1 cellular context compared by ENCODE assay signal in the genomic region with DNA sequence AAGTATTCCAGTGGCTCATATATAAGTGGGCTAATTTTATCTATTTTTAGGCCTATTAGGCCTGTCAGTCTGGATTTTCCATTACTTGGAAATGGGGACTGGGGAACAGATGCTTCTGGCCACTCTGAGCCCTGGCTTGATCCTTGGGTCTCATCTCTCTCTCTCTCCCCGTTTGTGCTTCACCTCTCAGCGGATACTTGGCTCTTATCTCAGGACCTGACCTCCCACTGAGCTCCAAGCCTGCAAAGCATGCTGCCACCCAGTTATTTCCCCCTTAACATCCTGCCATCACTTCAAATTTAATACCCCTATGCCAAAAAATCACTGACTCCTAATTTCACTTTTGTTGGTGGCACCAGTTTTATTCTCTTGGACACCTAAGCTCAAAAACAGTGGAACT.
TF ChIP-seq lines count a peak whose summit lies in the region.

No MANE protein-coding gene starts in this region.

TF ChIP-seq in HEK293, 187 proteins besides CTCF, POLR2A, EP300 and RAD21 (continued from another document):
- TF ChIP-seq ZNF76 (tag by site-specific recombination; IDR thresholded peaks at IDR 0.05; ENCODE audit: borderline replicate concordance, low read depth), result no peak
- no peak for TF ChIP-seq MEIS1 (CRISPR knock-in tag; IDR thresholded peaks at IDR 0.05; ENCODE audit: borderline replicate concordance)
- TF ChIP-seq ZNF837 (tag by site-specific recombination; IDR thresholded peaks at IDR 0.05), result no peak
- TF ChIP-seq OSR2 (tag by site-specific recombination; IDR thresholded peaks at IDR 0.05), result no peak
- TF ChIP-seq ZSCAN18 (tag by site-specific recombination; IDR thresholded peaks at IDR 0.05), result no peak
- peak; percentile 51; the same call in 1 of the 2 replicates for TF ChIP-seq ZNF692 (tag by site-specific recombination; IDR thresholded peaks at IDR 0.05)
- TF ChIP-seq, protein P1, sequence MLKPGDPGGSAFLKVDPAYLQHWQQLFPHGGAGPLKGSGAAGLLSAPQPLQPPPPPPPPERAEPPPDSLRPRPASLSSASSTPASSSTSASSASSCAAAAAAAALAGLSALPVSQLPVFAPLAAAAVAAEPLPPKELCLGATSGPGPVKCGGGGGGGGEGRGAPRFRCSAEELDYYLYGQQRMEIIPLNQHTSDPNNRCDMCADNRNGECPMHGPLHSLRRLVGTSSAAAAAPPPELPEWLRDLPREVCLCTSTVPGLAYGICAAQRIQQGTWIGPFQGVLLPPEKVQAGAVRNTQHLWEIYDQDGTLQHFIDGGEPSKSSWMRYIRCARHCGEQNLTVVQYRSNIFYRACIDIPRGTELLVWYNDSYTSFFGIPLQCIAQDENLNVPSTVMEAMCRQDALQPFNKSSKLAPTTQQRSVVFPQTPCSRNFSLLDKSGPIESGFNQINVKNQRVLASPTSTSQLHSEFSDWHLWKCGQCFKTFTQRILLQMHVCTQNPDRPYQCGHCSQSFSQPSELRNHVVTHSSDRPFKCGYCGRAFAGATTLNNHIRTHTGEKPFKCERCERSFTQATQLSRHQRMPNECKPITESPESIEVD (tag by site-specific recombination; IDR thresholded peaks at IDR 0.05), result no peak
- TF ChIP-seq ZIC2 (tag by site-specific recombination; IDR thresholded peaks at IDR 0.05), result peak; percentile 53
- TF ChIP-seq ZNF335 (tag by site-specific recombination; conservative IDR thresholded peaks at IDR 0.05), result 0 out of 2 replicates have a peak, but pooled peaks have one; percentile 19
- TF ChIP-seq ZFP41 (tag by site-specific recombination; IDR thresholded peaks at IDR 0.05; ENCODE audit: borderline replicate concordance), result no peak
- TF ChIP-seq ZNF558 (tag by site-specific recombination; IDR thresholded peaks at IDR 0.05), result no peak
